In the genomic region with DNA sequence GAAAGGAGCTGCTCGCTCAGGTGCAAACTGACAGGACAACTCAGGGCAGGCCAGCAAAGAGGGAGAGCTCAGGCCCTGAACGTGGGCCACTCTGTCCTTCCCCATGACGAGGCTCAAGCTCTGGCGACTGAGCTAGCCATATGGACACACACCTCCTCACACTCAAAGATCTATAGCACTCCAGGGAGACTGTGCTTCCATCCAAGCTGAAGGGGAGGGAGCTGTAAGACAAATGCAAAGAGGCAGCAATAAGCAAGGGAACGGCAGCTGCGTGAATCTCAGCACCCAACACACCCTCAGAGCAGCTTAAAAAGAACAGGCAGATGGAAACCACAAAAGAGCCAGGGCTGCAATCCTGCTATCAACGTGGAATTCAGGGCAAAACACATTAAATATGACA, we compare ENCODE assay signal across 17 cellular contexts. TPM values are rescaled to one million over a fixed set of nuclear protein-coding genes. Genes with fewer than 3 reads are reported as not detected.
DNase-seq lines count a peak whose midpoint lies in the region; ATAC-seq and TF ChIP-seq lines count a peak whose summit lies in the region.
"Had no signal": no experiment of that assay in that cellular context is flagged by ENCODE, and none has a peak within 500 bp of the region (broad histone marks: within the 10 kb centered on the region; RNA-seq: fewer than 3 reads in every experiment).

No MANE protein-coding gene starts in this region.

- ATAC-seq in HG03139 (IDR thresholded peaks at IDR 0.05; ENCODE audit: unreplicated experiment) (no peak), GM21825 (IDR thresholded peaks at IDR 0.05; ENCODE audit: unreplicated experiment) (no peak)

- no peak overlapping the region for H3K4me2 ChIP-seq in BLaER1
- H3K4me2 ChIP-seq in H9 (ENCODE audit: insufficient read depth, insufficient read length, low read length) = no peak overlapping the region
- H3K4me2 ChIP-seq in neural progenitor cell = no peak overlapping the region

- H3K4me1 Mint-ChIP-seq in H9 (no peaks in the 10 kb centered on the region), neural progenitor cell (no peaks in the 10 kb centered on the region)

- no peak overlapping the region for H2AK5ac ChIP-seq in H9 (ENCODE audit: insufficient read length, low read length)

- no peak overlapping the region for H3K23ac ChIP-seq in H9 (ENCODE audit: insufficient read length, low read depth, low read length)

- H3K9ac ChIP-seq in BLaER1 (0 out of 2 replicates have a peak overlapping the region, but pooled peaks have one; percentile 34), H9 (ENCODE audit: extremely low read depth, insufficient read length, low read length) (no peak overlapping the region), neural progenitor cell (no peak overlapping the region)

- H3K9me3 ChIP-seq in BLaER1 = no peaks in the 10 kb centered on the region
- H3K9me3 ChIP-seq in H9 (ENCODE audit: control insufficient read depth, low read depth, low read length) = no peaks in the 10 kb centered on the region
- no peaks in the 10 kb centered on the region for H3K9me3 ChIP-seq in neural progenitor cell (ENCODE audit: low read depth)
- no peaks in the 10 kb centered on the region for H3K9me3 ChIP-seq in esophagus squamous epithelium
- H3K9me3 ChIP-seq: HAP-1 had no signal

- no peak overlapping the region for H3K4me3 Mint-ChIP-seq in H9
- H3K4me3 Mint-ChIP-seq in neural progenitor cell = no peak overlapping the region
- H3K4me3 Mint-ChIP-seq: CD4-positive, alpha-beta T cell had no signal

- H4K5ac ChIP-seq in H9 (ENCODE audit: insufficient read length, low read depth, low read length) = no peak overlapping the region

- no peak overlapping the region for H3K27ac ChIP-seq in BLaER1
- no peak overlapping the region for H3K27ac ChIP-seq in H9 (ENCODE audit: insufficient read length, low read depth, low read length)
- H3K27ac ChIP-seq in cingulate gyrus (ENCODE audit: low read depth, low read length) = peak overlapping the region; percentile 23
- no peak overlapping the region for H3K27ac ChIP-seq in neural progenitor cell
- no peak overlapping the region for H3K27ac ChIP-seq in esophagus squamous epithelium

- no peak overlapping the region for H4K8ac ChIP-seq in H9 (replicated peaks; ENCODE audit: insufficient read length, low read depth, low read length)

- H3K27me3 ChIP-seq in BLaER1 (no peaks in the 10 kb centered on the region), H9 (ENCODE audit: insufficient read depth, low read length) (no peaks in the 10 kb centered on the region), neural progenitor cell (no peaks in the 10 kb centered on the region), esophagus squamous epithelium (no peaks in the 10 kb centered on the region)

- no peak overlapping the region for H2BK12ac ChIP-seq in H9 (ENCODE audit: insufficient read length, low read depth, low read length)

- no peaks in the 10 kb centered on the region for H3K9me3 Mint-ChIP-seq in H9
- no peaks in the 10 kb centered on the region for H3K9me3 Mint-ChIP-seq in neural progenitor cell
- H3K9me3 Mint-ChIP-seq: CD4-positive, alpha-beta T cell had no signal

- no peaks in the 10 kb centered on the region for H3K23me2 ChIP-seq in H9 (ENCODE audit: insufficient read length, low read depth, low read length, poor library complexity, severe bottlenecking)

- TF ChIP-seq CTCF in H9 (conservative IDR thresholded peaks at IDR 0.05) = no peak
- no peak for TF ChIP-seq CTCF in neural progenitor cell (IDR thresholded peaks at IDR 0.05)
- TF ChIP-seq CTCF in esophagus squamous epithelium (IDR thresholded peaks at IDR 0.05) = no peak

- H3K56ac ChIP-seq in H9 (ENCODE audit: insufficient read length, low read depth, low read length) = no peak overlapping the region

- H3K36me3 Mint-ChIP-seq in H9 (ENCODE audit: insufficient read depth in 1 of 3, low read depth in 3 of 3) (peaks cover 11 to 54% (median 48%) of the 10 kb centered on the region in 3 experiments; a peak in 5 of 7 replicates), neural progenitor cell (peaks cover 19% of the 10 kb centered on the region)

- no peaks in the 10 kb centered on the region for H3K79me1 ChIP-seq in H9 (ENCODE audit: insufficient read depth, low read depth, low read length, poor library complexity, severe bottlenecking)

- no peak overlapping the region for H2BK5ac ChIP-seq in H9 (ENCODE audit: insufficient read length, low read length)

- no peak overlapping the region for H3K14ac ChIP-seq in H9 (ENCODE audit: insufficient read depth, low read length)

- H3T11ph ChIP-seq in H9 (ENCODE audit: low read length) = no peak overlapping the region

- H3K18ac ChIP-seq in H9 (ENCODE audit: insufficient read length, low read depth, low read length) = no peak overlapping the region

- H3K27me3 Mint-ChIP-seq in H9 (ENCODE audit: low read depth) = no peaks in the 10 kb centered on the region
- no peaks in the 10 kb centered on the region for H3K27me3 Mint-ChIP-seq in neural progenitor cell (ENCODE audit: insufficient read depth, low read depth)
- H3K27me3 Mint-ChIP-seq: CD4-positive, alpha-beta T cell had no signal

- no peak overlapping the region for H2BK120ac ChIP-seq in H9 (ENCODE audit: low read depth, low read length, poor library complexity, severe bottlenecking)

- no peaks in the 10 kb centered on the region for H3F3A ChIP-seq in neural progenitor cell (ENCODE audit: low read depth)

- H4K91ac ChIP-seq in H9 (ENCODE audit: insufficient read length, low read depth, low read length) = no peak overlapping the region

- peaks cover 81% of the 10 kb centered on the region for H3K36me3 ChIP-seq in BLaER1
- H3K36me3 ChIP-seq in neural progenitor cell = peaks cover 2% of the 10 kb centered on the region
- peaks cover 5 to 96% (median 33%) of the 10 kb centered on the region in 3 donors for H3K36me3 ChIP-seq in esophagus squamous epithelium

- H3K79me2 ChIP-seq in H9 (ENCODE audit: insufficient read depth, low read length) (no peaks in the 10 kb centered on the region), neural progenitor cell (ENCODE audit: low read depth) (no peaks in the 10 kb centered on the region)

- no peak for TF ChIP-seq POLR2A in esophagus squamous epithelium (IDR thresholded peaks at IDR 0.05)

- H4K20me1 ChIP-seq in BLaER1 (no peaks in the 10 kb centered on the region), H9 (ENCODE audit: control insufficient read depth, insufficient read depth, insufficient read length) (no peaks in the 10 kb centered on the region), neural progenitor cell (ENCODE audit: low read depth) (no peaks in the 10 kb centered on the region)

- H3K4me1 ChIP-seq in BLaER1 (peaks cover 5% of the 10 kb centered on the region; the same call in 1 of the 2 replicates), H9 (ENCODE audit: insufficient read depth, low read length) (no peaks in the 10 kb centered on the region), neural progenitor cell (no peaks in the 10 kb centered on the region), esophagus squamous epithelium (peaks cover 0 to 11% (median 0%) of the 10 kb centered on the region in 3 donors)
- H3K4me1 ChIP-seq: HAP-1 had no signal

- intact Hi-C loops in esophagus squamous epithelium (cut with DNase I) = no loop called here

- no peak overlapping the region for H2BK15ac ChIP-seq in H9 (ENCODE audit: low read depth, low read length)

- H3K4me3 ChIP-seq in BLaER1 (no peak overlapping the region), neural progenitor cell (no peak overlapping the region), esophagus squamous epithelium (no peak overlapping the region)
- H3K4me3 ChIP-seq: HAP-1 had no signal

- no CpG with 5 or more reads among the region's 7 CpGs for WGBS in H9 (ENCODE audit: extremely low coverage, insufficient read length, low lambda C conversion rate)
- 86 to 93% methylated on average over 7 of the region's 7 CpGs for WGBS in esophagus squamous epithelium, 2 donors

- no peak overlapping the region for H2BK20ac ChIP-seq in H9 (ENCODE audit: low read depth, low read length, poor library complexity, severe bottlenecking)

- no peak overlapping the region for H2AFZ ChIP-seq in H9 (ENCODE audit: low read length)
- H2AFZ ChIP-seq in neural progenitor cell (replicated peaks) = no peak overlapping the region

- peak overlapping the region; percentile 6 to 50 (median 32); a peak in 4 of 7 replicates for H3K27ac Mint-ChIP-seq in H9
- H3K27ac Mint-ChIP-seq in neural progenitor cell = peak overlapping the region; percentile 39
- H3K27ac Mint-ChIP-seq: CD4-positive, alpha-beta T cell had no signal

- H3K4ac ChIP-seq in H9 (ENCODE audit: low read depth, low read length) = no peak overlapping the region

- DNase-seq in H9 (no peak), neural progenitor cell (ENCODE audit: low spot score) (no peak), esophagus squamous epithelium (lab: John Stamatoyannopoulos, UW) (no peak)
- DNase-seq: ACHN; AML-193; CD4-positive, alpha-beta T cell; EL; NCI-H1105 treated with DMSO at 0.1 percent for 48 hours; NCI-H1694 treated with DMSO at 0.1 percent for 48 hours; NCI-H226; NCI-H524 treated with DMSO at 0.1 percent for 48 hours had no signal

RNA-seq across cellular contexts. Expression of a gene that starts 13.5 kb away (rescaled TPM):
- total RNA-seq in H9 (2021) (49.4 and 50.0 TPM in 2 replicates), neural progenitor cell (ENCODE audit: low replicate concordance) (10.9 and 39.3 TPM in 2 replicates), esophagus squamous epithelium (10 to 100 TPM; 18.5 to 27.8 (median 21.0) TPM)

RNA-seq across cellular contexts. Expression of a gene that starts 27.2 kb away (rescaled TPM):
- total RNA-seq in H9 (2021) = 27.3 and 32.0 TPM in 2 replicates
- total RNA-seq in neural progenitor cell (ENCODE audit: low replicate concordance) = 20.6 and 32.7 TPM in 2 replicates
- total RNA-seq in esophagus squamous epithelium = 10 to 100 TPM in 2 of 4 donors, 1 to 10 TPM in 2; 9.4 to 22.7 (median 11.5) TPM

RNA-seq across cellular contexts. Expression of a gene that starts 27.5 kb away (rescaled TPM):
- 0.33 and 0.39 TPM in 2 replicates for total RNA-seq in H9 (2021)
- not detected in 2 replicates for total RNA-seq in neural progenitor cell (ENCODE audit: low replicate concordance)
- under 1 TPM in 3 of 4 donors, not detected in 1; 0.21 to 0.42 (median 0.38) TPM for total RNA-seq in esophagus squamous epithelium
- total RNA-seq: HT1080 had no signal
